Comparison of ENCODE assay signal across 11 cellular contexts in genomic region chr5:145101246-145101645, GRCh38.
DNase-seq lines count a peak whose midpoint lies in the region; ATAC-seq and TF ChIP-seq lines count a peak whose summit lies in the region.
"Had no signal": no experiment of that assay in that cellular context is flagged by ENCODE, and none has a peak within 500 bp of the region (broad histone marks: within the 10 kb centered on the region; RNA-seq: fewer than 3 reads in every experiment).

No MANE protein-coding gene starts in this region.

- CTCF ChIA-PET in AG04450 (lab: Charles Lee) (no interaction called here), Panc1 (lab: Charles Lee) (no interaction called here)

- no peaks in the 10 kb centered on the region for H3K36me3 Mint-ChIP-seq in activated T-helper 2 cell treated with anti-CD3 and anti-CD28 coated beads, Interferon-gamma antibody, Interleukin-2, Interleukin-4, amounts not matched to agents 10 μg/mL and 5 μg/mL and 100 μg/mL, durations not matched to agents 14 hours and 24 hours and 36 hours (ENCODE audit: low read depth)
- H3K36me3 Mint-ChIP-seq: CD4-positive, CD25-positive, alpha-beta regulatory T cell had no signal

- no TSS peak for BruUV-seq in Panc1 (replicated peaks; lab: Mats Ljungman, UMichigan)

- no peak for ATAC-seq in Panc1
- no peak for ATAC-seq in foreskin keratinocyte
- ATAC-seq in GM21360 (IDR thresholded peaks at IDR 0.05; ENCODE audit: unreplicated experiment), result no peak

- no peak overlapping the region for H3K27ac ChIP-seq in AG04450 (ENCODE audit: low read depth, low read length)
- no peak overlapping the region for H3K27ac ChIP-seq in Panc1 (ENCODE audit: low read length)
- no peak overlapping the region for H3K27ac ChIP-seq in foreskin keratinocyte
- no peak overlapping the region for H3K27ac ChIP-seq in vagina

- H3K27me3 ChIP-seq in AG04450 (ENCODE audit: control insufficient read depth, insufficient read depth, low read length) (no peaks in the 10 kb centered on the region), Panc1 (ENCODE audit: control insufficient read depth, insufficient read depth, low read length) (no peaks in the 10 kb centered on the region), foreskin keratinocyte (no peaks in the 10 kb centered on the region), vagina (no peaks in the 10 kb centered on the region)

- no peaks in the 10 kb centered on the region for H3K4me1 ChIP-seq in Panc1 (ENCODE audit: control insufficient read depth, insufficient read depth, low read length)
- no peaks in the 10 kb centered on the region for H3K4me1 ChIP-seq in foreskin keratinocyte
- no peaks in the 10 kb centered on the region for H3K4me1 ChIP-seq in vagina
- H3K4me1 ChIP-seq: HAP-1 had no signal

- H3K36me3 ChIP-seq in Panc1 (ENCODE audit: control insufficient read depth, insufficient read depth, low read length), result no peaks in the 10 kb centered on the region
- no peaks in the 10 kb centered on the region for H3K36me3 ChIP-seq in vagina
- H3K36me3 ChIP-seq: HAP-1 had no signal

- H3K9me3 ChIP-seq in AG04450 (ENCODE audit: control insufficient read depth, insufficient read depth, low read length), result no peaks in the 10 kb centered on the region
- no peaks in the 10 kb centered on the region for H3K9me3 ChIP-seq in Panc1 (ENCODE audit: control insufficient read depth, insufficient read depth, low read depth, low read length)
- H3K9me3 ChIP-seq in vagina, result no peaks in the 10 kb centered on the region
- H3K9me3 ChIP-seq: HAP-1 had no signal

- TF ChIP-seq CTCF in AG04450 (IDR thresholded peaks at IDR 0.05; ENCODE audit: low read depth, low read length) (peak; percentile 23; the same call in 1 of the 2 replicates), GM20000 (IDR thresholded peaks at IDR 0.05; ENCODE audit: extremely low read depth, missing control alignments) (peak; percentile 43), Panc1 (IDR thresholded peaks at IDR 0.05) (peak; percentile 37; the same call in 1 of the 2 replicates), foreskin keratinocyte (conservative IDR thresholded peaks at IDR 0.05) (peak; percentile 31), vagina (IDR thresholded peaks at IDR 0.05) (no peak)

- no peak for DNase-seq in AG04450 (ENCODE audit: low read depth, low spot score)
- DNase-seq in GM20000 (ENCODE audit: low spot score), result peak; percentile 4
- DNase-seq in Panc1 (ENCODE audit: low read depth, low spot score), result no peak
- DNase-seq in foreskin keratinocyte, result no peak
- DNase-seq in vagina (ENCODE audit: extremely low spot score in 2 of 2), result no peak
- no peak for DNase-seq in stimulated activated CD8-positive, alpha-beta memory T cell treated with anti-CD3 and anti-CD28 coated beads, Interleukin-4, amount 100 ng/mL, for 48 hours
- no peak for DNase-seq in activated T-helper 2 cell treated with anti-CD3 and anti-CD28 coated beads, Interferon-gamma antibody, Interleukin-2, Interleukin-4, amounts not matched to agents 10 μg/mL and 5 μg/mL and 100 μg/mL, durations not matched to agents 14 hours and 24 hours and 36 hours (ENCODE audit: low spot score)
- DNase-seq: activated T-cell treated with anti-CD3 and anti-CD28 coated beads for 4 hours; CD4-positive, CD25-positive, alpha-beta regulatory T cell had no signal

- no peak for TF ChIP-seq POLR2A in vagina (IDR thresholded peaks at IDR 0.05)

- in situ Hi-C loops in Panc1 (cut with HindIII; ENCODE audit: low pct_unique_long_range_greater_than_20kb, low sequenced_read_pairs), result no loop called here

- intact Hi-C loops in Panc1 (cut with micrococcal nuclease; ENCODE audit: unreplicated experiment) (no loop called here), vagina (cut with DNase I) (no loop called here)
- intact Hi-C loops in activated T-helper 2 cell treated with anti-CD3 and anti-CD28 coated beads, Interferon-gamma antibody, Interleukin-2, Interleukin-4, amounts not matched to agents 10 μg/mL and 5 μg/mL and 100 μg/mL, durations not matched to agents 14 hours and 24 hours and 36 hours (cut with micrococcal nuclease), result no loop called here

- H3K4me1 Mint-ChIP-seq in activated T-helper 2 cell treated with anti-CD3 and anti-CD28 coated beads, Interferon-gamma antibody, Interleukin-2, Interleukin-4, amounts not matched to agents 10 μg/mL and 5 μg/mL and 100 μg/mL, durations not matched to agents 14 hours and 24 hours and 36 hours (ENCODE audit: low read depth), result no peaks in the 10 kb centered on the region
- H3K4me1 Mint-ChIP-seq: CD4-positive, CD25-positive, alpha-beta regulatory T cell had no signal

- no peak overlapping the region for H3K27ac Mint-ChIP-seq in activated T-helper 2 cell treated with anti-CD3 and anti-CD28 coated beads, Interferon-gamma antibody, Interleukin-2, Interleukin-4, amounts not matched to agents 10 μg/mL and 5 μg/mL and 100 μg/mL, durations not matched to agents 14 hours and 24 hours and 36 hours
- H3K27ac Mint-ChIP-seq: CD4-positive, CD25-positive, alpha-beta regulatory T cell had no signal

- H3K4me3 ChIP-seq in AG04450 (ENCODE audit: low read depth, low read length) (no peak overlapping the region), Panc1 (ENCODE audit: low read depth in 2 of 2, low read length in 2 of 2) (no peak overlapping the region), vagina (no peak overlapping the region)
- H3K4me3 ChIP-seq: HAP-1 had no signal

- peaks cover 5% of the 10 kb centered on the region for H3K9me3 Mint-ChIP-seq in activated T-helper 2 cell treated with anti-CD3 and anti-CD28 coated beads, Interferon-gamma antibody, Interleukin-2, Interleukin-4, amounts not matched to agents 10 μg/mL and 5 μg/mL and 100 μg/mL, durations not matched to agents 14 hours and 24 hours and 36 hours

- H3K4me3 Mint-ChIP-seq in activated T-helper 2 cell treated with anti-CD3 and anti-CD28 coated beads, Interferon-gamma antibody, Interleukin-2, Interleukin-4, amounts not matched to agents 10 μg/mL and 5 μg/mL and 100 μg/mL, durations not matched to agents 14 hours and 24 hours and 36 hours (ENCODE audit: low read depth), result no peak overlapping the region
- H3K4me3 Mint-ChIP-seq: CD4-positive, CD25-positive, alpha-beta regulatory T cell had no signal

- H3K27me3 Mint-ChIP-seq in activated T-helper 2 cell treated with anti-CD3 and anti-CD28 coated beads, Interferon-gamma antibody, Interleukin-2, Interleukin-4, amounts not matched to agents 10 μg/mL and 5 μg/mL and 100 μg/mL, durations not matched to agents 14 hours and 24 hours and 36 hours (ENCODE audit: low read depth), result no peaks in the 10 kb centered on the region
- H3K27me3 Mint-ChIP-seq: CD4-positive, CD25-positive, alpha-beta regulatory T cell had no signal

- POLR2A ChIA-PET in AG04450 (lab: Yijun Ruan, JAX) (no interaction called here), Panc1 (lab: Charles Lee) (no interaction called here)

Comparison
In these comparisons a context has a peak if more than half of its experiments do, and no peak if none do; other contexts are left out.
1. CTCF ChIP-seq: peak in AG04450 (single experiment), GM20000 (single experiment), Panc1 (single experiment) and foreskin keratinocyte (single experiment); none in vagina (0 of 3).